In the genomic region with DNA sequence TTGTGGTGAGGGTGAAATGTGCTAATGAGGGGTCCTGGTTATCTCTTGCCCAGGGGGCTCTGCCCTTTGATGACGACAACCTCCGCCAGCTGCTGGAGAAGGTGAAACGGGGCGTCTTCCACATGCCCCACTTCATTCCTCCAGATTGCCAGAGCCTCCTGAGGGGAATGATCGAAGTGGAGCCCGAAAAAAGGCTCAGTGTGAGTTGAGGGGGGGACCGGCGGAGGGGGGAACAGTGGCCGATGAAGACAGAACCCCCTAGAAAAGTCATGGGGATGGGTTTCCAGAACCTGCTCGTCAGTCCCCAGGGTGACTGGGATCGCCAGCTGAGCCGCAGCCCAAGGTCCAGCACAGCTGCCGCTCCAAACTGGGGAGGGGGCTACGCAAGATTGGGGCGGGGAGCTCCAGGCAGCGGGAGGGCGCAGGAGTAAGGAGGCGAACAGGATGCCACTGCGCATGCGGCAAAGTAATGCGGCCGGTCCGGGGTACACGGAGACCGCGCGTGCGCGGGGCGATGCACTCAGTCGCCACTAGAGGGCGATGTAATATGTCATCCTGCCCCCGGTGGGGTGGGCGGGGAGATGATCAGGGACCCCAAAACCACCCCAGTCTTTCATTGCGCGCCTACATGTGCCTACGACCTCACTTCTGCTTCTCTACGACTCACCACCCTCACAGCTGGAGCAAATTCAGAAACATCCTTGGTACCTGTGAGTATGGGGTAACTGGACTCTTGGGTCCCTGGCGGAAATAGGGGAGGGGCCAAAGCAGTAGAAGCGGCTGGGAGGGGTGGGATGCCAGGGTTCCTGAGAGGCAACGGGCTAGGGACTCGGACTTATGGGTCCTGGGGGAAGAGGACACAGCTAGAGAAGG, we compare ENCODE assay signal across 9 cellular contexts. TPM values are rescaled to one million over a fixed set of nuclear protein-coding genes. Genes with fewer than 3 reads are reported as not detected.
DNase-seq lines count a peak whose midpoint lies in the region; ATAC-seq and TF ChIP-seq lines count a peak whose summit lies in the region.
"Had no signal": no experiment of that assay in that cellular context is flagged by ENCODE, and none has a peak within 500 bp of the region (broad histone marks: within the 10 kb centered on the region; RNA-seq: fewer than 3 reads in every experiment).

No MANE protein-coding gene starts in this region.

- peaks cover 27% of the 10 kb centered on the region for H3K4me1 ChIP-seq in Karpas-422 (ENCODE audit: low read length)
- peaks cover 9% of the 10 kb centered on the region for H3K4me1 ChIP-seq in SJSA1 (replicated peaks)
- H3K4me1 ChIP-seq in parathyroid adenoma, result no peaks in the 10 kb centered on the region
- peaks cover 5 to 6% of the 10 kb centered on the region in 2 donors for H3K4me1 ChIP-seq in thyroid gland

- no peaks in the 10 kb centered on the region for H3K27me3 ChIP-seq in CD4-positive, alpha-beta T cell (ENCODE audit: control insufficient read depth, insufficient read depth, low read length)
- H3K27me3 ChIP-seq in Karpas-422 (ENCODE audit: low read length), result no peaks in the 10 kb centered on the region
- H3K27me3 ChIP-seq in SJSA1 (replicated peaks), result no peaks in the 10 kb centered on the region
- no peaks in the 10 kb centered on the region for H3K27me3 ChIP-seq in parathyroid adenoma (ENCODE audit: control insufficient read depth, insufficient read depth, low read length)
- no peaks in the 10 kb centered on the region for H3K27me3 ChIP-seq in thyroid gland

- no peaks in the 10 kb centered on the region for H3K27me3 Mint-ChIP-seq in CD4-positive, alpha-beta T cell

- 16 to 25% methylated on average over 22 to 42 of the region's 42 CpGs for WGBS in thyroid gland, 2 donors

- peak overlapping the region; percentile 88 for H3K4me3 Mint-ChIP-seq in CD4-positive, alpha-beta T cell

- H3K4me1 Mint-ChIP-seq in CD4-positive, alpha-beta T cell (ENCODE audit: low read depth), result peaks cover 14% of the 10 kb centered on the region

- peak; percentile 87 to 97 (median 94) for DNase-seq in CD4-positive, alpha-beta T cell
- peak; percentile 98 for DNase-seq in Karpas-422
- DNase-seq in SJSA1 (ENCODE audit: low read depth in 1 of 2, low spot score in 2 of 2), result peak; percentile 71 to 93
- DNase-seq in activated naive CD4-positive, alpha-beta T cell treated with Interleukin-2 at 50 U/mL for 16 hours, result peak; percentile 95
- DNase-seq in globus pallidus (ENCODE audit: low spot score), result peak; percentile 77
- DNase-seq in thyroid gland, result peak; percentile 79 to 82

- peak; percentile 95 for TF ChIP-seq CTCF in CD4-positive, alpha-beta T cell (IDR thresholded peaks at IDR 0.05)
- TF ChIP-seq CTCF in parathyroid adenoma (IDR thresholded peaks at IDR 0.05) (peak; percentile 96), thyroid gland (IDR thresholded peaks at IDR 0.05) (peak; percentile 75 to 96 (median 92))

- H3K36me3 ChIP-seq in Karpas-422 (ENCODE audit: insufficient read depth, low read length) (no peaks in the 10 kb centered on the region), SJSA1 (peaks cover 24% of the 10 kb centered on the region), parathyroid adenoma (ENCODE audit: control insufficient read depth, insufficient read depth, low read length) (no peaks in the 10 kb centered on the region), thyroid gland (no peaks in the 10 kb centered on the region)

- POLR2A ChIA-PET in CD4-positive, alpha-beta T cell (lab: Charles Lee), result interaction anchor here (0.6 to 1.9 kb wide), 4 partner anchors 21 to 142 kb away, joined by 3 to 7 read pairs (median 4); partner anchors contain the start of genes HSPBP1 and KMT5C

- no peaks in the 10 kb centered on the region for H3K79me2 ChIP-seq in Karpas-422 (ENCODE audit: low read length)
- H3K79me2 ChIP-seq in parathyroid adenoma, result no peaks in the 10 kb centered on the region

- no peaks in the 10 kb centered on the region for H3K9me2 ChIP-seq in Karpas-422 (replicated peaks; ENCODE audit: insufficient read depth, low read length)

- peak overlapping the region; percentile 68 for H3K4me3 ChIP-seq in Karpas-422 (ENCODE audit: low read length)
- H3K4me3 ChIP-seq in SJSA1, result peak overlapping the region; percentile 26
- H3K4me3 ChIP-seq in parathyroid adenoma (ENCODE audit: low read depth, low read length), result no peak overlapping the region
- H3K4me3 ChIP-seq in thyroid gland (replicated peaks in 1 of 3), result peak overlapping the region in 1 of 3 donors; percentile 10

- H3K9me3 Mint-ChIP-seq in CD4-positive, alpha-beta T cell, result no peaks in the 10 kb centered on the region

- ATAC-seq in CD4-positive, alpha-beta T cell (ENCODE audit: poor library complexity), result peak; percentile 89
- ATAC-seq in GM21381 (IDR thresholded peaks at IDR 0.05; ENCODE audit: unreplicated experiment), result peak; percentile 71

- no peak overlapping the region for H3K27ac ChIP-seq in CD4-positive, alpha-beta T cell (ENCODE audit: low read depth, low read length)
- H3K27ac ChIP-seq in Karpas-422 (ENCODE audit: low read length) (peak overlapping the region; percentile 3; the same call in 1 of the 2 replicates), SJSA1 (no peak overlapping the region), parathyroid adenoma (no peak overlapping the region), thyroid gland (no peak overlapping the region)
- H3K27ac ChIP-seq: epithelial cell of prostate had no signal

- TF ChIP-seq POLR2A in thyroid gland (IDR thresholded peaks at IDR 0.05), result no peak

- H3K4me2 ChIP-seq in Karpas-422 (ENCODE audit: low read depth, low read length, poor library complexity, severe bottlenecking), result peak overlapping the region; percentile 70
- peak overlapping the region; percentile 49 for H3K4me2 ChIP-seq in parathyroid adenoma (ENCODE audit: low read length)

- H2AFZ ChIP-seq in Karpas-422 (ENCODE audit: low read length), result peak overlapping the region; percentile 85
- H2AFZ ChIP-seq in parathyroid adenoma, result peak overlapping the region; percentile 59

- no peaks in the 10 kb centered on the region for H4K20me1 ChIP-seq in Karpas-422 (ENCODE audit: insufficient read depth, low read depth, low read length)

- H3K27ac Mint-ChIP-seq in CD4-positive, alpha-beta T cell, result peak overlapping the region; percentile 61

- CTCF ChIA-PET in CD4-positive, alpha-beta T cell (lab: Charles Lee), result interaction anchor here (0.6 to 3.0 kb wide), 14 partner anchors 10 to 1965 kb away, joined by 3 to 31 read pairs (median 5); partner anchors contain the start of genes HSPBP1, KMT5C, PPP6R1 and TMEM238

- H3K9ac ChIP-seq in Karpas-422 (ENCODE audit: low read length) (peak overlapping the region; percentile 72), parathyroid adenoma (no peak overlapping the region)

- no peaks in the 10 kb centered on the region for H3K36me3 Mint-ChIP-seq in CD4-positive, alpha-beta T cell (ENCODE audit: low read depth)

- intact Hi-C loops in CD4-positive, alpha-beta T cell (cut with DNase I, micrococcal nuclease), result loop anchor here (1.0 to 10.0 kb wide), 9 partner anchors 36 to 203 kb away; partner anchors contain the start of gene TMEM238 (in 1 of the 2)
- intact Hi-C loops in thyroid gland (cut with DNase I), result loop anchor here (10.0 kb wide), 2 partner anchors 123 to 203 kb away; no protein-coding TSS in a partner anchor

- no peaks in the 10 kb centered on the region for H3K9me3 ChIP-seq in CD4-positive, alpha-beta T cell (ENCODE audit: control insufficient read depth, low read length)
- H3K9me3 ChIP-seq in Karpas-422 (ENCODE audit: low read length) (no peaks in the 10 kb centered on the region), SJSA1 (replicated peaks) (no peaks in the 10 kb centered on the region), parathyroid adenoma (ENCODE audit: control insufficient read depth, low read length) (no peaks in the 10 kb centered on the region), thyroid gland (no peaks in the 10 kb centered on the region)

RNA-seq across cellular contexts. Expression of gene BRSK1, which starts 17.9 kb away (rescaled TPM):
- total RNA-seq in CD4-positive, alpha-beta T cell, result 1 to 10 TPM; 2.6 to 2.7 TPM
- 15.5 and 31.0 TPM in 2 replicates for total RNA-seq in Karpas-422 (2014; rRNA removed; shearing (Covaris generic); ENCODE audit: low replicate concordance)
- total RNA-seq in SJSA1 (2014; rRNA removed; shearing (Covaris generic)), result 8.5 and 10.3 TPM in 2 replicates
- total RNA-seq in thyroid gland, result 1 to 10 TPM in 1 of 4 donors, under 1 TPM in 1, not detected in 2; 0.83 to 1.2 TPM

RNA-seq across cellular contexts. Expression of gene HSPBP1, which starts 21.8 kb away (rescaled TPM):
- total RNA-seq in CD4-positive, alpha-beta T cell, result 10 to 100 TPM; 14.3 to 15.1 TPM
- total RNA-seq in Karpas-422 (2014; rRNA removed; shearing (Covaris generic); ENCODE audit: low replicate concordance), result 35.0 and 62.5 TPM in 2 replicates
- total RNA-seq in SJSA1 (2014; rRNA removed; shearing (Covaris generic)), result 43.5 and 51.4 TPM in 2 replicates
- 10 to 100 TPM; 24.2 to 48.4 (median 31.2) TPM for total RNA-seq in thyroid gland

RNA-seq across cellular contexts. Expression of gene TMEM150B, which starts 23.4 kb away (rescaled TPM):
- total RNA-seq in CD4-positive, alpha-beta T cell, result not detected
- 0.61 TPM in 1 of 2 replicates, not detected in the other for total RNA-seq in Karpas-422 (2014; rRNA removed; shearing (Covaris generic); ENCODE audit: low replicate concordance)
- total RNA-seq in SJSA1 (2014; rRNA removed; shearing (Covaris generic)), result not detected in 2 replicates
- 1 to 10 TPM in 1 of 4 donors, not detected in 3; 1.3 TPM for total RNA-seq in thyroid gland

RNA-seq across cellular contexts. Expression of gene KMT5C, which starts 38.0 kb away (rescaled TPM):
- total RNA-seq in CD4-positive, alpha-beta T cell, result 100 to 1,000 TPM; 113 to 115 TPM
- 10.3 and 46.1 TPM in 2 replicates for total RNA-seq in Karpas-422 (2014; rRNA removed; shearing (Covaris generic); ENCODE audit: low replicate concordance)
- total RNA-seq in SJSA1 (2014; rRNA removed; shearing (Covaris generic)), result 4.0 and 6.8 TPM in 2 replicates
- total RNA-seq in thyroid gland, result 10 to 100 TPM in 3 of 4 donors, 1 to 10 TPM in 1; 7.5 to 22.0 (median 15.4) TPM

RNA-seq across cellular contexts. Expression of gene PPP6R1, which starts 42.9 kb away (rescaled TPM):
- total RNA-seq in CD4-positive, alpha-beta T cell, result 100 to 1,000 TPM; 172 to 182 TPM
- 134 and 231 TPM in 2 replicates for total RNA-seq in Karpas-422 (2014; rRNA removed; shearing (Covaris generic); ENCODE audit: low replicate concordance)
- 33.6 and 48.0 TPM in 2 replicates for total RNA-seq in SJSA1 (2014; rRNA removed; shearing (Covaris generic))
- total RNA-seq in thyroid gland, result 10 to 100 TPM; 26.1 to 99.8 (median 54.2) TPM
